8 cellular contexts compared by ENCODE assay signal in the genomic region with DNA sequence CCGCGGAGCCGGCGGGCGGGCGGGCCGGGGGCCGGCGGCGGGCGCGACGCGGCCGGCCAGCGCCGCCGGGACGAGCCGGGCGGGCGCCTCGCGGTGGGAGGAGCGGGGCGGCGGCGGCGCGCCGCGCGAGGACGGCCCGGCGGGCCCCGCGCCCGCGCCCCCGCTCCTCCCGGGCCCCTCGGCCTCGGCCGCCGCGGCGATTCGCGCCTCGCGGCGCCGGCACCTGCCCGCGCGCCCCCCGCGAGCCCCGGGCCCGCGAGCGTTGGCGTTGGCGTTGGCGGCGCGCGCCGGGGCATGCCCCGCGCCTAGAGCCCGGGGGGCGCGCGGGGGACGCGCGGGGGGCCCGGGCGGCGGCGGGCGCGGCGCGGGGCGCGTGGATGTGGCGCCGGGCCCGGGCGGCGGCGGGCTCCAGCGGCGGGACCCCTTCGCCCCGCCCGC. TPM values are rescaled to one million over a fixed set of nuclear protein-coding genes. Genes with fewer than 3 reads are reported as not detected.
DNase-seq lines count a peak whose midpoint lies in the region; ATAC-seq and TF ChIP-seq lines count a peak whose summit lies in the region.

A gene (plus strand): TSS at position 163 of the 438 bp plus-strand sequence. CDS start 448 bp downstream, outside the sequence.

- peaks cover 13% of the 10 kb centered on the region for H3K27me3 Mint-ChIP-seq in GM23338 (ENCODE audit: insufficient read depth, low read depth, poor library complexity)
- no peaks in the 10 kb centered on the region for H3K27me3 Mint-ChIP-seq in activated B cell treated with CpG ODN at 0.5 μM for 24 hours

- H3K27me3 ChIP-seq in GM23338 (ENCODE audit: insufficient read depth) (no peaks in the 10 kb centered on the region), cardiac muscle cell (no peaks in the 10 kb centered on the region)

- H3K4me3 Mint-ChIP-seq in GM23338, result peak within 1 kb of the TSS; percentile 97
- peak within 1 kb of the TSS; percentile 95 for H3K4me3 Mint-ChIP-seq in activated B cell treated with CpG ODN at 0.5 μM for 24 hours

- ATAC-seq in GM23338 (no peak), activated B cell treated with CpG ODN at 0.5 μM for 24 hours (ENCODE audit: low read depth) (no peak), HG03280 (IDR thresholded peaks at IDR 0.05; ENCODE audit: unreplicated experiment) (no peak), GM18868 (IDR thresholded peaks at IDR 0.05; ENCODE audit: unreplicated experiment) (no peak)

- peak; percentile 1 for DNase-seq in GM23338 (ENCODE audit: low spot score)
- no peak for DNase-seq in activated B cell treated with CpG ODN at 0.5 μM for 24 hours
- DNase-seq in cardiac muscle cell (ENCODE audit: low read depth in 1 of 2, low spot score in 1 of 2), result no peak
- no peak for DNase-seq in pulmonary artery endothelial cell (ENCODE audit: low read depth, low spot score)
- DNase-seq in hippocampal formation (lab: John Stamatoyannopoulos, UW), result no peak
- DNase-seq in T1000 (lab: John Stamatoyannopoulos, UW), result no peak

- H3K9me3 Mint-ChIP-seq in GM23338, result no peaks in the 10 kb centered on the region; the same call in 2 of the 3 replicates
- no peaks in the 10 kb centered on the region for H3K9me3 Mint-ChIP-seq in activated B cell treated with CpG ODN at 0.5 μM for 24 hours

- H3K4me3 ChIP-seq in GM23338 (peak within 1 kb of the TSS; percentile 85), cardiac muscle cell (peak within 1 kb of the TSS; percentile 94)

- H3K4me1 Mint-ChIP-seq in GM23338, result peaks cover 27% of the 10 kb centered on the region
- H3K4me1 Mint-ChIP-seq in activated B cell treated with CpG ODN at 0.5 μM for 24 hours, result peaks cover 42% of the 10 kb centered on the region

- POLR2A ChIA-PET in activated B cell treated with CpG ODN at 0.5 μM for 24 hours (lab: Charles Lee), result interaction anchor here (1.0 to 4.3 kb wide), 9 partner anchors 23 to 163 kb away, joined by 3 to 46 read pairs (median 8); a partner anchor contains a TSS

- no peaks in the 10 kb centered on the region for H3K36me3 ChIP-seq in GM23338 (ENCODE audit: insufficient read depth)
- no peaks in the 10 kb centered on the region for H3K36me3 ChIP-seq in cardiac muscle cell

- H4K20me1 ChIP-seq in GM23338 (replicated peaks; ENCODE audit: insufficient read depth), result peaks cover 26% of the 10 kb centered on the region

- no peak for TF ChIP-seq CTCF in GM23338 (conservative IDR thresholded peaks at IDR 0.05; ENCODE audit: low read depth in 2 of 2)
- TF ChIP-seq CTCF in activated B cell treated with CpG ODN at 0.5 μM for 24 hours (IDR thresholded peaks at IDR 0.05), result no peak
- no peak for TF ChIP-seq CTCF in cardiac muscle cell (IDR thresholded peaks at IDR 0.05; ENCODE audit: low read depth, low read length)

- H3K9me2 ChIP-seq in GM23338 (ENCODE audit: insufficient read depth), result no peaks in the 10 kb centered on the region

- H3K27ac Mint-ChIP-seq in GM23338 (peak within 1 kb of the TSS; percentile 93), activated B cell treated with CpG ODN at 0.5 μM for 24 hours (peak within 1 kb of the TSS; percentile 88)

- no peak within 1 kb of the TSS for H2AFZ ChIP-seq in GM23338

- H3K4me1 ChIP-seq in GM23338 (ENCODE audit: insufficient read depth) (peaks cover 26% of the 10 kb centered on the region; the same call in 1 of the 2 replicates), cardiac muscle cell (ENCODE audit: low read depth) (peaks cover 36% of the 10 kb centered on the region)

- H3K79me2 ChIP-seq in GM23338 (replicated peaks; ENCODE audit: insufficient read depth), result peaks cover 44% of the 10 kb centered on the region

- H3K36me3 Mint-ChIP-seq in GM23338 (ENCODE audit: low read depth) (peaks cover 10% of the 10 kb centered on the region), activated B cell treated with CpG ODN at 0.5 μM for 24 hours (ENCODE audit: low read depth) (peaks cover 11% of the 10 kb centered on the region)

- peaks cover 10% of the 10 kb centered on the region; the same call in 1 of the 2 replicates for H3F3A ChIP-seq in GM23338 (replicated peaks; ENCODE audit: low read depth)

- intact Hi-C loops in activated B cell treated with CpG ODN at 0.5 μM for 24 hours (cut with micrococcal nuclease), result no loop called here

- no peaks in the 10 kb centered on the region for H3K9me3 ChIP-seq in cardiac muscle cell (ENCODE audit: low read depth)

- H3K4me2 ChIP-seq in GM23338, result peak within 1 kb of the TSS; percentile 99

- CTCF ChIA-PET in activated B cell treated with CpG ODN at 0.5 μM for 24 hours (lab: Charles Lee), result interaction anchor here (1.0 kb wide), 1 partner anchor 33 kb away, joined by 3 read pairs; a partner anchor contains a TSS

- H3K27ac ChIP-seq in GM23338 (ENCODE audit: low read depth) (no peak within 1 kb of the TSS; the same call in 1 of the 2 replicates), cardiac muscle cell (peak within 1 kb of the TSS; percentile 100)

TF ChIP-seq in GM23338, 12 proteins besides CTCF, POLR2A, EP300 and RAD21 (continues in another document):
- TF ChIP-seq EZH2phosphoT487 (IDR thresholded peaks at IDR 0.05; ENCODE audit: unreplicated experiment) (no peak), JUNB (IDR thresholded peaks at IDR 0.05; ENCODE audit: unreplicated experiment) (no peak), ZNF331 (CRISPR knock-in tag; IDR thresholded peaks at IDR 0.05; ENCODE audit: low read depth) (no peak), ZNF114 (CRISPR knock-in tag; IDR thresholded peaks at IDR 0.05) (no peak), CREB1 (CRISPR knock-in tag; IDR thresholded peaks at IDR 0.05; ENCODE audit: low read depth) (no peak), EZH2 (IDR thresholded peaks at IDR 0.05; ENCODE audit: low read depth, unreplicated experiment) (no peak), NANOG (IDR thresholded peaks at IDR 0.05; ENCODE audit: borderline replicate concordance) (no peak), STAT1 (IDR thresholded peaks at IDR 0.05; ENCODE audit: unreplicated experiment) (no peak)
- TF ChIP-seq, protein P1, sequence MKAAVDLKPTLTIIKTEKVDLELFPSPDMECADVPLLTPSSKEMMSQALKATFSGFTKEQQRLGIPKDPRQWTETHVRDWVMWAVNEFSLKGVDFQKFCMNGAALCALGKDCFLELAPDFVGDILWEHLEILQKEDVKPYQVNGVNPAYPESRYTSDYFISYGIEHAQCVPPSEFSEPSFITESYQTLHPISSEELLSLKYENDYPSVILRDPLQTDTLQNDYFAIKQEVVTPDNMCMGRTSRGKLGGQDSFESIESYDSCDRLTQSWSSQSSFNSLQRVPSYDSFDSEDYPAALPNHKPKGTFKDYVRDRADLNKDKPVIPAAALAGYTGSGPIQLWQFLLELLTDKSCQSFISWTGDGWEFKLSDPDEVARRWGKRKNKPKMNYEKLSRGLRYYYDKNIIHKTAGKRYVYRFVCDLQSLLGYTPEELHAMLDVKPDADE (IDR thresholded peaks at IDR 0.05), result no peak

RNA-seq across cellular contexts. Expression of the gene that starts here (rescaled TPM):
- 62.8 and 66.8 TPM in 2 replicates for total RNA-seq in GM23338 (2014; rRNA removed; shearing (Covaris generic))
- polyA plus RNA-seq in GM23338 (2016; fragmentation: Nextera tagmentation; extraction: Ambion mirVana) (9.3 and 10.4 TPM in 2 replicates), cardiac muscle cell (2.7 and 5.2 TPM in 2 replicates)
- total RNA-seq in activated B cell treated with CpG ODN at 0.5 μM for 24 hours (37.2 and 37.6 TPM in 2 replicates), cardiac muscle cell (25.2 and 31.9 TPM in 2 replicates), pulmonary artery endothelial cell (18.7 and 20.8 TPM in 2 replicates)
